Comparison of ENCODE assay signal across 23 cellular contexts in genomic region chr2:112311932-112312331, GRCh38. TPM values are rescaled to one million over a fixed set of nuclear protein-coding genes. Genes with fewer than 3 reads are reported as not detected.
A peak's percentile ranks its signal among the peaks of the same experiment; 100 is the strongest.
DNase-seq lines count a peak whose midpoint lies in the region; ATAC-seq, FAIRE-seq and TF ChIP-seq lines count a peak whose summit lies in the region.
"Had no signal": no experiment of that assay in that cellular context is flagged by ENCODE, and none has a peak within 500 bp of the region (broad histone marks: within the 10 kb centered on the region; RNA-seq: fewer than 3 reads in every experiment).

No MANE protein-coding gene starts in this region.

- dilution Hi-C loops in IMR-90 (cut with HindIII; ENCODE audit: low sequenced_read_pairs, unreplicated experiment) = no loop called here

- no TSS peak for BruUV-seq in HepG2 (replicated peaks; lab: Mats Ljungman, UMichigan)
- BruUV-seq in IMR-90 (replicated peaks; lab: Mats Ljungman, UMichigan) = no TSS peak

- TF ChIP-seq RAD21 in HepG2 (CRISPR knock-in tag; IDR thresholded peaks at IDR 0.05) = no peak
- TF ChIP-seq RAD21 in IMR-90 (IDR thresholded peaks at IDR 0.05; ENCODE audit: low read length) = no peak

- CTCF ChIA-PET in HepG2 (lab: Yijun Ruan, JAX; ENCODE audit: low intra/inter-chr PET ratio, low total read pairs) (no interaction called here), IMR-90 (lab: Yijun Ruan, JAX) (interaction anchor here (0.7 kb wide), 1 partner anchor 17 kb away, joined by 4 read pairs; no protein-coding TSS in a partner anchor)

- H4K20me1 ChIP-seq in HepG2 (ENCODE audit: insufficient read depth, low read length) (no peaks in the 10 kb centered on the region), IMR-90 (ENCODE audit: insufficient read depth, low read length) (no peaks in the 10 kb centered on the region)
- H4K20me1 ChIP-seq: BLaER1 treated with 17β-estradiol and CSF1 and Interleukin-3, amounts not matched to agents 10 nM and 100 nM had no signal

- H4K91ac ChIP-seq in IMR-90 (ENCODE audit: insufficient read depth, low read depth, low read length) = no peak overlapping the region

- H2AK9ac ChIP-seq in IMR-90 (replicated peaks; ENCODE audit: low read depth, low read length, poor library complexity) = no peak overlapping the region

- no peak for TF ChIP-seq CTCF in HepG2 (CRISPR knock-in tag; IDR thresholded peaks at IDR 0.05)
- TF ChIP-seq CTCF in right lobe of liver (IDR thresholded peaks at IDR 0.05) = no peak
- TF ChIP-seq CTCF in IMR-90 (conservative IDR thresholded peaks at IDR 0.05; ENCODE audit: low read depth, low read length) = no peak
- TF ChIP-seq CTCF in coronary artery (IDR thresholded peaks at IDR 0.05) = no peak

- no peak overlapping the region for H4K5ac ChIP-seq in IMR-90 (ENCODE audit: low read depth, low read length)

- POLR2A ChIA-PET in HepG2 (lab: Yijun Ruan, JAX) (no interaction called here), IMR-90 (lab: Charles Lee; ENCODE audit: unreplicated experiment) (no interaction called here)

- DNase-seq in HepG2 (ENCODE audit: low spot score) (no peak), right lobe of liver (no peak), IMR-90 (no peak), coronary artery (ENCODE audit: low spot score) (no peak)
- no peak for DNase-seq in stimulated activated CD8-positive, alpha-beta memory T cell treated with anti-CD3 and anti-CD28 coated beads, Interleukin-4, amount 100 ng/mL, for 48 hours
- DNase-seq: ACHN; AML-193; BE2C; CD4-positive, alpha-beta T cell; CD8-positive, alpha-beta memory T cell; DMS 273 treated with DMSO at 0.1 percent for 48 hours; DMS79; EL; GF-D8; GOT3; H7; HCEC 1CT had no signal

- H3K9me3 ChIP-seq in HepG2 (ENCODE audit: low read length) (no peaks in the 10 kb centered on the region), right lobe of liver (no peaks in the 10 kb centered on the region), IMR-90 (ENCODE audit: control insufficient read depth, insufficient read depth, low read length) (no peaks in the 10 kb centered on the region)
- H3K9me3 ChIP-seq: BE2C; BLaER1 treated with 17β-estradiol and CSF1 and Interleukin-3, amounts not matched to agents 10 nM and 100 nM had no signal

- H3K9ac ChIP-seq in HepG2 (ENCODE audit: insufficient read depth, low read depth, low read length) = no peak overlapping the region
- H3K9ac ChIP-seq in IMR-90 (ENCODE audit: low read depth, low read length) = no peak overlapping the region
- H3K9ac ChIP-seq: BLaER1 treated with 17β-estradiol and CSF1 and Interleukin-3, amounts not matched to agents 10 nM and 100 nM had no signal

- H3K79me2 ChIP-seq in HepG2 (ENCODE audit: insufficient read depth, low read length) = no peaks in the 10 kb centered on the region

- no peak for TF ChIP-seq EP300 in HepG2 (IDR thresholded peaks at IDR 0.05; ENCODE audit: low read depth in 2 of 2, low read length in 2 of 2)
- no peak for TF ChIP-seq EP300 in HepG2 (CRISPR knock-in tag; IDR thresholded peaks at IDR 0.05; ENCODE audit: borderline replicate concordance)

- intact Hi-C loops in HepG2 (cut with micrococcal nuclease; ENCODE audit: unreplicated experiment) = no loop called here
- intact Hi-C loops in right lobe of liver (cut with DNase I) = no loop called here
- intact Hi-C loops in IMR-90 (cut with micrococcal nuclease) = no loop called here

- H3K36me3 ChIP-seq in HepG2 (replicated peaks in 1 of 2; ENCODE audit: control insufficient read depth in 1 of 2, insufficient read depth in 2 of 2, low read length in 2 of 2) (no peaks in the 10 kb centered on the region), right lobe of liver (no peaks in the 10 kb centered on the region), IMR-90 (ENCODE audit: control insufficient read depth, insufficient read depth, low read length) (peaks cover 3% of the 10 kb centered on the region; the same call in 1 of the 2 replicates)
- H3K36me3 ChIP-seq: BE2C had no signal

- no peaks in the 10 kb centered on the region for H3K27me3 ChIP-seq in HepG2 (ENCODE audit: control insufficient read depth in 1 of 2, insufficient read depth in 2 of 2, low read length in 2 of 2)
- H3K27me3 ChIP-seq in right lobe of liver = no peaks in the 10 kb centered on the region
- no peaks in the 10 kb centered on the region for H3K27me3 ChIP-seq in IMR-90 (ENCODE audit: control insufficient read depth, insufficient read depth, low read length)
- H3K27me3 ChIP-seq: BE2C; BLaER1 treated with 17β-estradiol and CSF1 and Interleukin-3, amounts not matched to agents 10 nM and 100 nM had no signal

- no peak overlapping the region for H4K8ac ChIP-seq in IMR-90 (ENCODE audit: low read depth in 2 of 2, low read length in 2 of 2)

- H3K9me1 ChIP-seq in IMR-90 (ENCODE audit: insufficient read depth, low read length) = peaks cover 2% of the 10 kb centered on the region; the same call in 1 of the 2 replicates

- H2AK5ac ChIP-seq in IMR-90 (ENCODE audit: low read depth, low read length) = no peak overlapping the region

- in situ Hi-C loops in HepG2 (cut with HindIII; ENCODE audit: extremely low pct_ligation_motif_present, low pct_unique_long_range_greater_than_20kb) = no loop called here
- in situ Hi-C loops in IMR-90 (cut with MboI; ENCODE audit: low sequenced_read_pairs) = no loop called here

- H3K23ac ChIP-seq in IMR-90 (ENCODE audit: low read depth, low read length) = no peak overlapping the region

- no peak overlapping the region for H3K14ac ChIP-seq in IMR-90 (replicated peaks; ENCODE audit: low read depth, low read length)

- H3K18ac ChIP-seq in IMR-90 (ENCODE audit: low read depth, low read length) = no peak overlapping the region

- FAIRE-seq in HepG2 (lab: Jason Lieb, UNC) = no peak
- peak; percentile 73 for FAIRE-seq in islet of Langerhans (lab: Jason Lieb, UNC)
- FAIRE-seq: D721Med, GM12891, GM18507 had no signal

- no peak overlapping the region for H2BK120ac ChIP-seq in IMR-90 (ENCODE audit: low read depth, low read length)

- TF ChIP-seq POLR2A in HepG2 (IDR thresholded peaks at IDR 0.05; ENCODE audit: insufficient read depth in 1 of 2, low read depth in 2 of 2, low read length in 2 of 2) = no peak
- no peak for TF ChIP-seq POLR2A in right lobe of liver (IDR thresholded peaks at IDR 0.05)
- no peak for TF ChIP-seq POLR2A in IMR-90 (IDR thresholded peaks at IDR 0.05; ENCODE audit: low read depth, low read length)

- H3K27ac ChIP-seq in HepG2 (ENCODE audit: extremely low read length, insufficient read depth, low read length) (no peak overlapping the region), right lobe of liver (no peak overlapping the region), IMR-90 (ENCODE audit: insufficient read depth, low read length) (no peak overlapping the region), coronary artery (no peak overlapping the region)
- H3K27ac ChIP-seq: BLaER1 treated with 17β-estradiol and CSF1 and Interleukin-3, amounts not matched to agents 10 nM and 100 nM had no signal

- H2BK15ac ChIP-seq in IMR-90 (ENCODE audit: low read depth, low read length) = no peak overlapping the region

- no peak overlapping the region for H3K4ac ChIP-seq in IMR-90 (ENCODE audit: low read depth, low read length)

- no peak overlapping the region for H3K56ac ChIP-seq in IMR-90 (ENCODE audit: extremely low read depth, insufficient read depth, low read length)

- H3K4me3 ChIP-seq in HepG2 (replicated peaks in 1 of 3; ENCODE audit: insufficient read depth in 1 of 3, low read depth in 2 of 3, low read length in 3 of 3) (no peak overlapping the region), right lobe of liver (no peak overlapping the region), IMR-90 (ENCODE audit: insufficient read depth, low read depth, low read length) (no peak overlapping the region), coronary artery (no peak overlapping the region)
- H3K4me3 ChIP-seq: BLaER1 treated with 17β-estradiol and CSF1 and Interleukin-3, amounts not matched to agents 10 nM and 100 nM had no signal

- no peak overlapping the region for H2AFZ ChIP-seq in HepG2 (ENCODE audit: low read length)
- no peak overlapping the region for H2AFZ ChIP-seq in IMR-90 (replicated peaks; ENCODE audit: low read length, poor library complexity)

- peaks cover 48% of the 10 kb centered on the region for H3K4me1 ChIP-seq in HepG2 (ENCODE audit: insufficient read depth, low read length)
- H3K4me1 ChIP-seq in right lobe of liver = peaks cover 0 to 18% (median 3%) of the 10 kb centered on the region in 4 donors
- H3K4me1 ChIP-seq in IMR-90 (ENCODE audit: control insufficient read depth, insufficient read depth, low read length) = 0 out of 2 replicates have a peak, but pooled peaks cover 2% of the 10 kb centered on the region
- H3K4me1 ChIP-seq: BE2C; BLaER1 treated with 17β-estradiol and CSF1 and Interleukin-3, amounts not matched to agents 10 nM and 100 nM had no signal

- ATAC-seq in HepG2 = no peak
- no peak for ATAC-seq in right lobe of liver
- ATAC-seq in IMR-90 (ENCODE audit: low read depth) = no peak
- no peak for ATAC-seq in GM21367 (IDR thresholded peaks at IDR 0.05; ENCODE audit: unreplicated experiment)

- H3K79me1 ChIP-seq in IMR-90 (ENCODE audit: low read depth in 1 of 2, low read length in 2 of 2) = no peaks in the 10 kb centered on the region

- H3K4me2 ChIP-seq in HepG2 (ENCODE audit: low read depth, low read length) (no peak overlapping the region), IMR-90 (ENCODE audit: low read depth, low read length) (no peak overlapping the region)
- H3K4me2 ChIP-seq: BLaER1 treated with 17β-estradiol and CSF1 and Interleukin-3, amounts not matched to agents 10 nM and 100 nM had no signal

- H2BK20ac ChIP-seq in IMR-90 (ENCODE audit: low read depth, low read length) = no peak overlapping the region

- H2BK5ac ChIP-seq in IMR-90 (ENCODE audit: low read depth, low read length, poor library complexity, severe bottlenecking) = no peak overlapping the region

RNA-seq across cellular contexts. Expression of gene ZC3H6, which starts 36.5 kb away (rescaled TPM):
- total RNA-seq in HepG2 (2016; rRNA removed; fragmentation: Illumina TruSeq; extraction: Trizol) (0.88 and 0.93 TPM in 2 replicates), right lobe of liver (1 to 10 TPM; 1.2 to 4.3 (median 2.5) TPM), IMR-90 (2012; rRNA removed) (2.0 and 2.2 TPM in 2 replicates)
- 0.88 and 0.91 TPM in 2 replicates for total RNA-seq in HepG2 (2016; cell fraction: cytosol; rRNA removed; fragmentation: Illumina TruSeq; extraction: Trizol; ENCODE audit: low read depth)
- 0.97 and 1.3 TPM in 2 replicates for total RNA-seq in HepG2 (2016; cell fraction: insoluble cytoplasmic fraction; rRNA removed; fragmentation: Illumina TruSeq; extraction: Trizol)
- total RNA-seq in HepG2 (2016; cell fraction: membrane; rRNA removed; fragmentation: Illumina TruSeq; extraction: Trizol) = 0.65 and 1.5 TPM in 2 replicates
- total RNA-seq in HepG2 (2016; cell fraction: nucleus; rRNA removed; fragmentation: Illumina TruSeq; extraction: Trizol) = 1.0 and 1.2 TPM in 2 replicates
- polyA plus RNA-seq in HepG2 (2011; rRNA removed) (0.71 TPM in 2 replicates), IMR-90 (2012; rRNA removed) (0.55 and 0.60 TPM in 2 replicates)
- 0.32 and 0.45 TPM in 2 replicates for polyA plus RNA-seq in HepG2 (2011; cell fraction: cytosol; rRNA removed)
- 0.64 and 0.68 TPM in 2 replicates for polyA plus RNA-seq in HepG2 (2011; cell fraction: nucleus; rRNA removed)
- 2.1 and 3.0 TPM in 2 replicates for polyA plus RNA-seq in HepG2 (2012)
- 0.15 and 0.17 TPM in 2 replicates for polyA plus RNA-seq in HepG2 (2016; cell fraction: cytosol; fragmentation: Illumina TruSeq; extraction: Trizol; ENCODE audit: low read depth)
- 0.79 and 0.92 TPM in 2 replicates for polyA plus RNA-seq in HepG2 (2016; cell fraction: insoluble cytoplasmic fraction; fragmentation: Illumina TruSeq; extraction: Trizol; ENCODE audit: low read depth)
- polyA plus RNA-seq in HepG2 (2016; cell fraction: membrane; fragmentation: Illumina TruSeq; extraction: Trizol; ENCODE audit: low read depth) = 0.20 and 0.23 TPM in 2 replicates
- polyA plus RNA-seq in HepG2 (2016; cell fraction: nucleus; fragmentation: Illumina TruSeq; extraction: Trizol; ENCODE audit: insufficient read depth, low read depth) = 0.59 and 1.0 TPM in 2 replicates
- polyA minus RNA-seq in HepG2 (2011; rRNA and poly(A)+ RNA removed; ENCODE audit: low replicate concordance) = 0.77 and 1.3 TPM in 2 replicates
- 1.1 and 1.9 TPM in 2 replicates for polyA minus RNA-seq in HepG2 (2011; cell fraction: cytosol; rRNA and poly(A)+ RNA removed)
- polyA minus RNA-seq in HepG2 (2011; cell fraction: nucleus; rRNA and poly(A)+ RNA removed) = 2.7 and 3.0 TPM in 2 replicates
- polyA plus RNA-seq in IMR-90 (2012; cell fraction: cytosol; rRNA removed) = 0.14 and 0.18 TPM in 2 replicates
- 0.29 and 1.2 TPM in 2 replicates for polyA plus RNA-seq in IMR-90 (2012; cell fraction: nucleus; rRNA removed; ENCODE audit: low replicate concordance)

RNA-seq across cellular contexts. Expression of gene ZC3H8, which starts 57.1 kb away (rescaled TPM):
- total RNA-seq in HepG2 (2016; rRNA removed; fragmentation: Illumina TruSeq; extraction: Trizol) (15.4 and 17.0 TPM in 2 replicates), right lobe of liver (10 to 100 TPM in 2 of 6 experiments, 1 to 10 TPM in 4; 3.4 to 34.4 (median 4.5) TPM), IMR-90 (2012; rRNA removed) (0.18 and 1.7 TPM in 2 replicates)
- 4.5 and 4.8 TPM in 2 replicates for total RNA-seq in HepG2 (2016; cell fraction: cytosol; rRNA removed; fragmentation: Illumina TruSeq; extraction: Trizol; ENCODE audit: low read depth)
- total RNA-seq in HepG2 (2016; cell fraction: insoluble cytoplasmic fraction; rRNA removed; fragmentation: Illumina TruSeq; extraction: Trizol) = 14.3 and 14.7 TPM in 2 replicates
- total RNA-seq in HepG2 (2016; cell fraction: membrane; rRNA removed; fragmentation: Illumina TruSeq; extraction: Trizol) = 6.5 and 7.4 TPM in 2 replicates
- 32.0 and 35.0 TPM in 2 replicates for total RNA-seq in HepG2 (2016; cell fraction: nucleus; rRNA removed; fragmentation: Illumina TruSeq; extraction: Trizol)
- polyA plus RNA-seq in HepG2 (2011; rRNA removed) (4.2 and 4.5 TPM in 2 replicates), IMR-90 (2012; rRNA removed) (1.6 TPM in 2 replicates)
- 1.3 and 3.8 TPM in 2 replicates for polyA plus RNA-seq in HepG2 (2011; cell fraction: cytosol; rRNA removed)
- polyA plus RNA-seq in HepG2 (2011; cell fraction: nucleus; rRNA removed) = 6.5 and 6.8 TPM in 2 replicates
- 13.4 and 18.0 TPM in 2 replicates for polyA plus RNA-seq in HepG2 (2012)
- polyA plus RNA-seq in HepG2 (2016; cell fraction: cytosol; fragmentation: Illumina TruSeq; extraction: Trizol; ENCODE audit: low read depth) = 2.8 and 3.1 TPM in 2 replicates
- 15.5 and 16.2 TPM in 2 replicates for polyA plus RNA-seq in HepG2 (2016; cell fraction: insoluble cytoplasmic fraction; fragmentation: Illumina TruSeq; extraction: Trizol; ENCODE audit: low read depth)
- 5.7 and 6.2 TPM in 2 replicates for polyA plus RNA-seq in HepG2 (2016; cell fraction: membrane; fragmentation: Illumina TruSeq; extraction: Trizol; ENCODE audit: low read depth)
- 46.3 and 53.9 TPM in 2 replicates for polyA plus RNA-seq in HepG2 (2016; cell fraction: nucleus; fragmentation: Illumina TruSeq; extraction: Trizol; ENCODE audit: insufficient read depth, low read depth)
- polyA minus RNA-seq in HepG2 (2011; rRNA and poly(A)+ RNA removed; ENCODE audit: low replicate concordance) = 0.63 and 0.78 TPM in 2 replicates
- polyA minus RNA-seq in HepG2 (2011; cell fraction: cytosol; rRNA and poly(A)+ RNA removed) = 4.6 and 5.2 TPM in 2 replicates
- 20.6 and 20.8 TPM in 2 replicates for polyA minus RNA-seq in HepG2 (2011; cell fraction: nucleus; rRNA and poly(A)+ RNA removed)
- polyA plus RNA-seq in IMR-90 (2012; cell fraction: cytosol; rRNA removed) = 0.07 and 0.10 TPM in 2 replicates
- polyA plus RNA-seq in IMR-90 (2012; cell fraction: nucleus; rRNA removed; ENCODE audit: low replicate concordance) = 0.30 and 8.6 TPM in 2 replicates
